Comparison of ENCODE assay signal across 8 cellular contexts in genomic region chr16:29925173-29925804, GRCh38. TPM values are rescaled to one million over a fixed set of nuclear protein-coding genes. Genes with fewer than 3 reads are reported as not detected.
A peak's percentile ranks its signal among the peaks of the same experiment; 100 is the strongest.
DNase-seq lines count a peak whose midpoint lies in the region; ATAC-seq, FAIRE-seq and TF ChIP-seq lines count a peak whose summit lies in the region.

No MANE protein-coding gene starts in this region.

- no peak for TF ChIP-seq CTCF in A549 (IDR thresholded peaks at IDR 0.05)

- no peaks in the 10 kb centered on the region for H3K9me3 Mint-ChIP-seq in activated naive CD8-positive, alpha-beta T cell treated with anti-CD3 and anti-CD28 coated beads, Interleukin-2, amount 50 U/mL, for 24 hours

- WGBS in A549 (ENCODE audit: missing lambda C conversion rate), result 2% methylated on average over 14 of the region's 14 CpGs

- intact Hi-C loops in left colon (cut with DNase I, micrococcal nuclease), result loop anchor here (10.0 kb wide), 3 partner anchors 50 to 80 kb away; partner anchors contain the start of genes CDIPT (in 1 of the 2) and TAOK2 (in 1 of the 2)

- peak overlapping the region; percentile 86 for H3K27ac Mint-ChIP-seq in activated naive CD8-positive, alpha-beta T cell treated with anti-CD3 and anti-CD28 coated beads, Interleukin-2, amount 50 U/mL, for 24 hours

- no peak for TF ChIP-seq POLR2A in A549 (IDR thresholded peaks at IDR 0.05; ENCODE audit: low read length)

- H3K36me3 ChIP-seq in HAP-1 (replicated peaks), result no peaks in the 10 kb centered on the region

- H3K36me3 Mint-ChIP-seq in activated naive CD8-positive, alpha-beta T cell treated with anti-CD3 and anti-CD28 coated beads, Interleukin-2, amount 50 U/mL, for 24 hours (ENCODE audit: low read depth), result peaks cover 17% of the 10 kb centered on the region

- H3K4me1 Mint-ChIP-seq in activated naive CD8-positive, alpha-beta T cell treated with anti-CD3 and anti-CD28 coated beads, Interleukin-2, amount 50 U/mL, for 24 hours, result peaks cover 37% of the 10 kb centered on the region

- CTCF ChIA-PET in A549 (lab: Yijun Ruan, JAX), result interaction anchor here (0.6 to 4.8 kb wide), 11 partner anchors 9 to 96 kb away, joined by 3 to 28 read pairs (median 6); partner anchors contain the start of genes INO80E, TAOK2 and TMEM219

- peak overlapping the region; percentile 98 for H3K4me2 ChIP-seq in A549

- H3K27ac ChIP-seq in A549 (peak overlapping the region; percentile 96 to 98), substantia nigra (ENCODE audit: low read depth, low read length, poor library complexity, severe bottlenecking) (peak overlapping the region; percentile 92)

- POLR2A ChIA-PET in A549 (lab: Yijun Ruan, JAX), result interaction anchor here (0.6 to 2.6 kb wide), 11 partner anchors 10 to 768 kb away, joined by 3 to 42 read pairs (median 5); partner anchors contain the start of genes ASPHD1, SEZ6L2, TAOK2 and TMEM219

- peak overlapping the region; percentile 92 for H3K4me3 Mint-ChIP-seq in activated naive CD8-positive, alpha-beta T cell treated with anti-CD3 and anti-CD28 coated beads, Interleukin-2, amount 50 U/mL, for 24 hours

- ATAC-seq in A549 (peak; percentile 9 to 16; a peak in 3 of 6 replicates), left colon (peak; percentile 7), GM18517 (IDR thresholded peaks at IDR 0.05; ENCODE audit: unreplicated experiment) (no peak)
- peak; percentile 4 for ATAC-seq in activated naive CD8-positive, alpha-beta T cell treated with anti-CD3 and anti-CD28 coated beads, Interleukin-2, amount 50 U/mL, for 24 hours

- no peak for TF ChIP-seq EP300 in A549 (IDR thresholded peaks at IDR 0.05)

- H3K27me3 ChIP-seq in HAP-1 (ENCODE audit: low read depth), result no peaks in the 10 kb centered on the region

- TF ChIP-seq RAD21 in A549 (conservative IDR thresholded peaks at IDR 0.05 in 1 of 2, IDR thresholded peaks at IDR 0.05 in 1 of 2), result no peak

- H3K4me3 ChIP-seq in A549 (peak overlapping the region; percentile 97), HAP-1 (peak overlapping the region; percentile 66)

- no peaks in the 10 kb centered on the region for H3K9me3 ChIP-seq in A549
- no peaks in the 10 kb centered on the region for H3K9me3 ChIP-seq in HAP-1

- H3K27me3 Mint-ChIP-seq in activated naive CD8-positive, alpha-beta T cell treated with anti-CD3 and anti-CD28 coated beads, Interleukin-2, amount 50 U/mL, for 24 hours, result no peaks in the 10 kb centered on the region

- FAIRE-seq in A549 (lab: Jason Lieb, UNC), result no peak

- no peak for DNase-seq in A549 (ENCODE audit: low read depth in 1 of 2, low spot score in 1 of 2)
- DNase-seq in HAP-1 (ENCODE audit: low spot score in 2 of 2), result no peak
- DNase-seq in activated naive CD8-positive, alpha-beta T cell treated with anti-CD3 and anti-CD28 coated beads, Interleukin-2, amount 50 U/mL, for 24 hours, result no peak
- no peak for DNase-seq in left colon
- peak in 14 of 49 donors; percentile 5 to 53 (median 16) for DNase-seq in substantia nigra (lab: John Stamatoyannopoulos, UW)
- DNase-seq in kidney glomerular epithelial cell (lab: John Stamatoyannopoulos, UW), result no peak
- DNase-seq in NCI-H526 treated with DMSO at 0.1 percent for 48 hours (lab: John Stamatoyannopoulos, UW), result no peak

- H3K4me1 ChIP-seq in A549, result peaks cover 19% of the 10 kb centered on the region
- peaks cover 38% of the 10 kb centered on the region for H3K4me1 ChIP-seq in HAP-1

- in situ Hi-C loops in HAP-1 (cut with MboI; ENCODE audit: low sequenced_read_pairs), result no loop called here

TF ChIP-seq in A549, 52 proteins besides CTCF, POLR2A, EP300 and RAD21:
- TF ChIP-seq NFE2L2 (conservative IDR thresholded peaks at IDR 0.05; ENCODE audit: low read length) (no peak), JUN (IDR thresholded peaks at IDR 0.05) (no peak), USF2 (IDR thresholded peaks at IDR 0.05) (no peak), PBX3 (IDR thresholded peaks at IDR 0.05) (no peak), E2F6 (IDR thresholded peaks at IDR 0.05; ENCODE audit: borderline replicate concordance, low read depth) (no peak), ZFP36 (IDR thresholded peaks at IDR 0.05; ENCODE audit: borderline replicate concordance, partially characterized antibody) (no peak), NPAS2 (CRISPR knock-in tag; IDR thresholded peaks at IDR 0.05; ENCODE audit: borderline replicate concordance) (no peak), MAX (IDR thresholded peaks at IDR 0.05) (no peak; the same call in 1 of the 2 replicates), SMC3 (IDR thresholded peaks at IDR 0.05) (no peak), ATOH8 (CRISPR knock-in tag; IDR thresholded peaks at IDR 0.05; ENCODE audit: low read depth) (no peak), KDM5A (IDR thresholded peaks at IDR 0.05) (no peak), HDAC2 (IDR thresholded peaks at IDR 0.05) (no peak), BHLHE40 (IDR thresholded peaks at IDR 0.05; ENCODE audit: low read depth, low read length) (no peak), JUNB (IDR thresholded peaks at IDR 0.05) (no peak), HOXB5 (CRISPR knock-in tag; IDR thresholded peaks at IDR 0.05) (no peak), EHMT2 (IDR thresholded peaks at IDR 0.05; ENCODE audit: low read depth) (no peak)

RNA-seq across cellular contexts. Expression of gene KCTD13, which starts 0.7 kb away (rescaled TPM):
- 14.6 and 15.3 TPM in 2 replicates for polyA plus RNA-seq in A549 (2011; rRNA removed)
- 26.6 and 33.9 TPM in 2 replicates for polyA plus RNA-seq in A549 (2012; cell fraction: cytosol; rRNA removed)
- polyA plus RNA-seq in A549 (2012; cell fraction: nucleus; rRNA removed), result 105 and 113 TPM in 2 replicates
- 11.9 to 13.3 TPM (median 12.7 TPM) in 3 replicates for polyA plus RNA-seq in A549 (2017; fragmentation: RNase III; extraction: RNeasy Plus Mini Kit Qiagen cat#74134 plus additional on column Dnase treatment)
- polyA minus RNA-seq in A549 (2011; rRNA and poly(A)+ RNA removed), result 11.8 and 16.0 TPM in 2 replicates
- total RNA-seq in left colon, result 10 to 100 TPM; 22.2 to 35.2 TPM

RNA-seq across cellular contexts. Expression of gene ASPHD1, which starts 25.0 kb away (rescaled TPM):
- polyA plus RNA-seq in A549 (2011; rRNA removed) (3.7 and 4.6 TPM in 2 replicates), A549 (2017; fragmentation: RNase III; extraction: RNeasy Plus Mini Kit Qiagen cat#74134 plus additional on column Dnase treatment) (20.6 to 22.2 TPM (median 21.6 TPM) in 3 replicates)
- 9.5 and 13.4 TPM in 2 replicates for polyA plus RNA-seq in A549 (2012; cell fraction: cytosol; rRNA removed)
- polyA plus RNA-seq in A549 (2012; cell fraction: nucleus; rRNA removed), result 11.7 and 12.5 TPM in 2 replicates
- 1.4 and 1.7 TPM in 2 replicates for polyA minus RNA-seq in A549 (2011; rRNA and poly(A)+ RNA removed)
- total RNA-seq in left colon, result 1 to 10 TPM; 1.7 to 2.0 TPM

RNA-seq across cellular contexts. Expression of gene SEZ6L2, which starts 25.9 kb away (rescaled TPM):
- polyA plus RNA-seq in A549 (2011; rRNA removed) (4.3 and 5.1 TPM in 2 replicates), A549 (2017; fragmentation: RNase III; extraction: RNeasy Plus Mini Kit Qiagen cat#74134 plus additional on column Dnase treatment) (9.0 to 12.6 TPM (median 11.4 TPM) in 3 replicates)
- 5.3 and 6.6 TPM in 2 replicates for polyA plus RNA-seq in A549 (2012; cell fraction: cytosol; rRNA removed)
- polyA plus RNA-seq in A549 (2012; cell fraction: nucleus; rRNA removed), result 17.3 and 28.0 TPM in 2 replicates
- polyA minus RNA-seq in A549 (2011; rRNA and poly(A)+ RNA removed), result 3.3 and 4.5 TPM in 2 replicates
- total RNA-seq in left colon, result 10 to 100 TPM; 11.1 to 13.0 TPM

RNA-seq across cellular contexts. Expression of gene TMEM219, which starts 36.6 kb away (rescaled TPM):
- polyA plus RNA-seq in A549 (2011; rRNA removed) (65.1 and 82.5 TPM in 2 replicates), A549 (2017; fragmentation: RNase III; extraction: RNeasy Plus Mini Kit Qiagen cat#74134 plus additional on column Dnase treatment) (68.1 to 77.2 TPM (median 74.4 TPM) in 3 replicates)
- 66.5 and 71.2 TPM in 2 replicates for polyA plus RNA-seq in A549 (2012; cell fraction: cytosol; rRNA removed)
- polyA plus RNA-seq in A549 (2012; cell fraction: nucleus; rRNA removed), result 56.7 and 79.5 TPM in 2 replicates
- polyA minus RNA-seq in A549 (2011; rRNA and poly(A)+ RNA removed), result 55.4 and 65.0 TPM in 2 replicates
- total RNA-seq in left colon, result 100 to 1,000 TPM; 187 to 192 TPM

RNA-seq across cellular contexts. Expression of gene TAOK2, which starts 48.4 kb away (rescaled TPM):
- polyA plus RNA-seq in A549 (2011; rRNA removed), result 13.7 TPM in 2 replicates
- polyA plus RNA-seq in A549 (2012; cell fraction: cytosol; rRNA removed), result 16.9 and 20.1 TPM in 2 replicates
- 55.5 and 72.3 TPM in 2 replicates for polyA plus RNA-seq in A549 (2012; cell fraction: nucleus; rRNA removed)
- 28.2 to 30.8 TPM (median 30.7 TPM) in 3 replicates for polyA plus RNA-seq in A549 (2017; fragmentation: RNase III; extraction: RNeasy Plus Mini Kit Qiagen cat#74134 plus additional on column Dnase treatment)
- 20.2 and 20.6 TPM in 2 replicates for polyA minus RNA-seq in A549 (2011; rRNA and poly(A)+ RNA removed)
- 10 to 100 TPM; 44.5 TPM for total RNA-seq in left colon
